In genomic region chr3:179865876-179866505, GRCh38 we compare ENCODE assay signal across 21 cellular contexts.
"Had no signal": no experiment of that assay in that cellular context is flagged by ENCODE, and none has a peak within 500 bp of the region (broad histone marks: within the 10 kb centered on the region; RNA-seq: fewer than 3 reads in every experiment).

No MANE protein-coding gene starts in this region.

- H3K36me3 ChIP-seq: gastrocnemius medialis, sigmoid colon, uterus had no signal

- FAIRE-seq: islet of Langerhans, small intestine had no signal

- H3K27me3 ChIP-seq: dorsolateral prefrontal cortex, gastrocnemius medialis, sigmoid colon, uterus had no signal

- ATAC-seq: activated naive CD4-positive, alpha-beta T cell treated with anti-CD3 and anti-CD28 coated beads, Interleukin-2, amount 50 U/mL, for 72 hours; activated T-cell treated with anti-CD3 and anti-CD28 coated beads, Interleukin-2, amount 50 U/mL, for 72 hours; gastrocnemius medialis; left ventricle myocardium superior; stimulated activated effector memory CD8-positive, alpha-beta T cell treated with anti-CD3 and anti-CD28 coated beads, Interleukin-12 subunit alpha, Interleukin-12 subunit beta, amount 100 ng/mL, for 72 hours; stimulated activated naive CD8-positive, alpha-beta T cell treated with anti-CD3 and anti-CD28 coated beads, Interleukin-15, amount 100 ng/mL, for 72 hours had no signal

- DNase-seq: activated B cell treated with CpG ODN at 0.5 μM for 24 hours; activated naive CD4-positive, alpha-beta T cell; activated T-cell treated with anti-CD3 and anti-CD28 coated beads for 4 hours; activated T-cell treated with anti-CD3 and anti-CD28 coated beads, Interleukin-2, amount 50 U/mL, for 72 hours; cerebellar nuclear complex; dorsolateral prefrontal cortex; effector memory CD4-positive, alpha-beta T cell; erythroblast; gastrocnemius medialis; glutamatergic neuron; left ventricle myocardium superior; sigmoid colon; small intestine; stimulated activated CD4-positive, alpha-beta T cell treated with anti-CD3 and anti-CD28 coated beads, Interleukin-4, amount 100 ng/mL, for 24 hours; stimulated activated naive CD8-positive, alpha-beta T cell treated with anti-CD3 and anti-CD28 coated beads, Interleukin-15, amount 100 ng/mL, for 72 hours; substantia nigra; uterus had no signal

- H3K4me3 ChIP-seq: coronary artery, dorsolateral prefrontal cortex, gastrocnemius medialis, sigmoid colon, uterus had no signal
